In the genomic region with DNA sequence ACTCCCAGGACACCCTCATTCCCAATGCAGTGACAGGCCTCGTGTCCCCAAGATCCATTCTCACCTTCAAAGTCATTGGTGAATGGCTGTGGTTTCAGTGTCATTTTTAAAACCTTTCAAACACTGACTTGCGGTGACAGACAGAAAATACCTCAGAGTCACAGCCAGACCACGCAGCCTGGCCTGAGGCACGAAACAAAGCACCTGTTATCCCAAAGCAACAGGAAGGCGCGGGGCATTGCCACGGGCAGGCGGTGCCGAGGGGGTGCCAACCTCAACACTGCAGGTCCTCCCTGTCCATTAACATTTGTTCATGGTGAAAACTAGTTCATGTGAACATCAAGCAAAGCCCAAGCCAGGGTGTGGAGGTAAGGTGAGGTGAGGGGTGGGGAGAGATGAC, we compare ENCODE assay signal across 11 cellular contexts.
"Had no signal": no experiment of that assay in that cellular context is flagged by ENCODE, and none has a peak within 500 bp of the region (broad histone marks: within the 10 kb centered on the region; RNA-seq: fewer than 3 reads in every experiment).

No MANE protein-coding gene starts in this region.

- H3K9me3 ChIP-seq: gastroesophageal sphincter, heart right ventricle, left lung, mucosa of descending colon, sigmoid colon, upper lobe of right lung had no signal

- H3K27me3 ChIP-seq: gastroesophageal sphincter, heart right ventricle, left lung, sigmoid colon, upper lobe of right lung had no signal

- DNase-seq: activated CD4-positive, alpha-beta T cell treated with anti-CD3 and anti-CD28 coated beads, Interleukin-2, amount 50 U/mL, for 4 hours; activated T-cell treated with anti-CD3 and anti-CD28 coated beads for 4 hours; effector CD8-positive, alpha-beta T cell; heart right ventricle; left lung; mucosa of descending colon; natural killer cell; sigmoid colon; stimulated activated naive CD4-positive, alpha-beta T cell; upper lobe of right lung had no signal

- H3K4me3 ChIP-seq: gastroesophageal sphincter, heart right ventricle, left lung, mucosa of descending colon, sigmoid colon, upper lobe of right lung had no signal

- H3K27ac ChIP-seq: gastroesophageal sphincter, heart right ventricle, left lung, sigmoid colon, upper lobe of right lung had no signal

- H3K4me1 ChIP-seq: gastroesophageal sphincter, left lung, sigmoid colon had no signal

- H3K36me3 ChIP-seq: gastroesophageal sphincter, heart right ventricle, left lung, sigmoid colon, upper lobe of right lung had no signal
